ENCODE assay signal across 18 cellular contexts in genomic region chr17:77893144-77894044, GRCh38.
A peak's percentile ranks its signal among the peaks of the same experiment; 100 is the strongest.
DNase-seq lines count a peak whose midpoint lies in the region; ATAC-seq and TF ChIP-seq lines count a peak whose summit lies in the region.
"Had no signal": no experiment of that assay in that cellular context is flagged by ENCODE, and none has a peak within 500 bp of the region (broad histone marks: within the 10 kb centered on the region; RNA-seq: fewer than 3 reads in every experiment).

No MANE protein-coding gene starts in this region.

- H3K27ac Mint-ChIP-seq in activated naive CD8-positive, alpha-beta T cell treated with anti-CD3 and anti-CD28 coated beads, Interleukin-2, amount 10 ng/mL, durations not matched to agents 7 days and 5 days = no peak overlapping the region
- H3K27ac Mint-ChIP-seq in activated naive CD8-positive, alpha-beta T cell treated with anti-CD3 and anti-CD28 coated beads for 36 hours = no peak overlapping the region
- no peak overlapping the region for H3K27ac Mint-ChIP-seq in memory B cell
- no peak overlapping the region for H3K27ac Mint-ChIP-seq in activated CD4-positive, alpha-beta memory T cell treated with anti-CD3 and anti-CD28 coated beads, Interleukin-2, amount 10 ng/mL, durations not matched to agents 7 days and 5 days

- H3K4me2 ChIP-seq in SU-DHL-6 (ENCODE audit: low read depth, low read length, poor library complexity, severe bottlenecking) = peak overlapping the region; percentile 22

- no peak overlapping the region for H3K9ac ChIP-seq in SU-DHL-6 (ENCODE audit: low read length)

- peaks cover 8% of the 10 kb centered on the region for H3K27me3 Mint-ChIP-seq in activated naive CD8-positive, alpha-beta T cell treated with anti-CD3 and anti-CD28 coated beads, Interleukin-2, amount 10 ng/mL, durations not matched to agents 7 days and 5 days
- H3K27me3 Mint-ChIP-seq in activated naive CD8-positive, alpha-beta T cell treated with anti-CD3 and anti-CD28 coated beads for 36 hours = no peaks in the 10 kb centered on the region
- peaks cover 20% of the 10 kb centered on the region for H3K27me3 Mint-ChIP-seq in memory B cell
- H3K27me3 Mint-ChIP-seq in activated CD4-positive, alpha-beta memory T cell treated with anti-CD3 and anti-CD28 coated beads, Interleukin-2, amount 10 ng/mL, durations not matched to agents 7 days and 5 days = peaks cover 18% of the 10 kb centered on the region

- H3K27ac ChIP-seq in SU-DHL-6 (ENCODE audit: low read depth, low read length) (peak overlapping the region; percentile 39; the same call in 1 of the 2 replicates), upper lobe of right lung (no peak overlapping the region)
- H3K27ac ChIP-seq: heart left ventricle, neutrophil had no signal

- CTCF ChIA-PET in activated CD4-positive, alpha-beta memory T cell treated with anti-CD3 and anti-CD28 coated beads, Interleukin-2, amount 10 ng/mL, durations not matched to agents 7 days and 5 days (lab: Charles Lee) = interaction anchor here (0.6 to 1.2 kb wide), 4 partner anchors 50 to 126 kb away, joined by 3 to 4 read pairs (median 3); no protein-coding TSS in a partner anchor

- no peaks in the 10 kb centered on the region for H3K27me3 ChIP-seq in SU-DHL-6 (ENCODE audit: low read length)
- no peaks in the 10 kb centered on the region for H3K27me3 ChIP-seq in upper lobe of right lung
- H3K27me3 ChIP-seq: heart left ventricle, MG63 had no signal

- no peaks in the 10 kb centered on the region for H3K36me3 ChIP-seq in SU-DHL-6 (ENCODE audit: low read length)
- H3K36me3 ChIP-seq in upper lobe of right lung = no peaks in the 10 kb centered on the region
- H3K36me3 ChIP-seq: heart left ventricle, MG63, neutrophil had no signal

- TF ChIP-seq CTCF in SU-DHL-6 (IDR thresholded peaks at IDR 0.05; ENCODE audit: insufficient read depth, low read length, poor library complexity, severe bottlenecking) (no peak), upper lobe of right lung (IDR thresholded peaks at IDR 0.05) (no peak)

- intact Hi-C loops in upper lobe of right lung (cut with DNase I) = no loop called here

- H3K9me3 ChIP-seq in SU-DHL-6 (ENCODE audit: insufficient read depth, low read length) (no peaks in the 10 kb centered on the region), upper lobe of right lung (no peaks in the 10 kb centered on the region)
- H3K9me3 ChIP-seq: Caco-2, heart left ventricle, MG63, neutrophil had no signal

- peak; percentile 67 for ATAC-seq in activated naive CD8-positive, alpha-beta T cell treated with anti-CD3 and anti-CD28 coated beads, Interleukin-2, amount 10 ng/mL, durations not matched to agents 7 days and 5 days (ENCODE audit: low read depth)
- ATAC-seq in memory B cell (ENCODE audit: low read depth) (peak; percentile 95), upper lobe of right lung (no peak)

- H3F3A ChIP-seq in SU-DHL-6 (ENCODE audit: insufficient read depth) = no peaks in the 10 kb centered on the region

- H3K4me1 Mint-ChIP-seq in activated naive CD8-positive, alpha-beta T cell treated with anti-CD3 and anti-CD28 coated beads, Interleukin-2, amount 10 ng/mL, durations not matched to agents 7 days and 5 days = peaks cover 13% of the 10 kb centered on the region
- H3K4me1 Mint-ChIP-seq in activated naive CD8-positive, alpha-beta T cell treated with anti-CD3 and anti-CD28 coated beads for 36 hours = peaks cover 16% of the 10 kb centered on the region
- peaks cover 33% of the 10 kb centered on the region for H3K4me1 Mint-ChIP-seq in memory B cell
- H3K4me1 Mint-ChIP-seq in activated CD4-positive, alpha-beta memory T cell treated with anti-CD3 and anti-CD28 coated beads, Interleukin-2, amount 10 ng/mL, durations not matched to agents 7 days and 5 days = peaks cover under 1% of the 10 kb centered on the region

- no peak overlapping the region for H3K4me3 ChIP-seq in SU-DHL-6 (ENCODE audit: insufficient read depth, low read length, poor library complexity, severe bottlenecking)
- no peak overlapping the region for H3K4me3 ChIP-seq in upper lobe of right lung
- H3K4me3 ChIP-seq: heart left ventricle, MG63 had no signal

- POLR2A ChIA-PET in activated naive CD8-positive, alpha-beta T cell treated with anti-CD3 and anti-CD28 coated beads, Interleukin-2, amount 10 ng/mL, durations not matched to agents 7 days and 5 days (lab: Charles Lee) = interaction anchor here (3.9 kb wide), 1 partner anchor 64 kb away, joined by 16 read pairs; the partner anchor contains the start of gene TNRC6C
- POLR2A ChIA-PET in activated CD4-positive, alpha-beta memory T cell treated with anti-CD3 and anti-CD28 coated beads, Interleukin-2, amount 10 ng/mL, durations not matched to agents 7 days and 5 days (lab: Charles Lee) = no interaction called here

- DNase-seq in activated naive CD8-positive, alpha-beta T cell treated with anti-CD3 and anti-CD28 coated beads, Interleukin-2, amount 10 ng/mL, durations not matched to agents 7 days and 5 days = peak; percentile 42
- no peak for DNase-seq in activated naive CD8-positive, alpha-beta T cell treated with anti-CD3 and anti-CD28 coated beads for 36 hours
- DNase-seq in memory B cell (ENCODE audit: low spot score in 2 of 2) (no peak), upper lobe of right lung (peak; percentile 46), DMS53 treated with DMSO at 0.1 percent for 48 hours (lab: John Stamatoyannopoulos, UW; ENCODE audit: unreplicated experiment) (no peak), superior temporal gyrus (ENCODE audit: extremely low spot score) (no peak)
- DNase-seq in activated CD4-positive, alpha-beta memory T cell treated with anti-CD3 and anti-CD28 coated beads, Interleukin-2, amount 10 ng/mL, durations not matched to agents 7 days and 5 days = no peak
- DNase-seq: activated naive CD4-positive, alpha-beta T cell treated with anti-CD3 and anti-CD28 coated beads, Interleukin-2, amount 50 U/mL, for 16 hours; MG63; NCI-H187 treated with DMSO at 0.1 percent for 48 hours; NCI-H345; Right ventricle myocardium superior; substantia nigra; T-helper 2 cell had no signal

- no peaks in the 10 kb centered on the region for H3K9me2 ChIP-seq in SU-DHL-6 (replicated peaks; ENCODE audit: insufficient read depth, low read length)

- H3K9me3 Mint-ChIP-seq in activated naive CD8-positive, alpha-beta T cell treated with anti-CD3 and anti-CD28 coated beads, Interleukin-2, amount 10 ng/mL, durations not matched to agents 7 days and 5 days = no peaks in the 10 kb centered on the region
- no peaks in the 10 kb centered on the region for H3K9me3 Mint-ChIP-seq in activated naive CD8-positive, alpha-beta T cell treated with anti-CD3 and anti-CD28 coated beads for 36 hours
- H3K9me3 Mint-ChIP-seq in memory B cell = no peaks in the 10 kb centered on the region
- H3K9me3 Mint-ChIP-seq in activated CD4-positive, alpha-beta memory T cell treated with anti-CD3 and anti-CD28 coated beads, Interleukin-2, amount 10 ng/mL, durations not matched to agents 7 days and 5 days = no peaks in the 10 kb centered on the region

- H3K79me2 ChIP-seq in SU-DHL-6 (ENCODE audit: insufficient read depth, low read length) = no peaks in the 10 kb centered on the region

- H3K4me3 Mint-ChIP-seq in activated naive CD8-positive, alpha-beta T cell treated with anti-CD3 and anti-CD28 coated beads, Interleukin-2, amount 10 ng/mL, durations not matched to agents 7 days and 5 days = peak overlapping the region; percentile 25
- H3K4me3 Mint-ChIP-seq in activated naive CD8-positive, alpha-beta T cell treated with anti-CD3 and anti-CD28 coated beads for 36 hours = no peak overlapping the region
- peak overlapping the region; percentile 3 for H3K4me3 Mint-ChIP-seq in memory B cell
- H3K4me3 Mint-ChIP-seq in activated CD4-positive, alpha-beta memory T cell treated with anti-CD3 and anti-CD28 coated beads, Interleukin-2, amount 10 ng/mL, durations not matched to agents 7 days and 5 days = no peak overlapping the region

- H4K20me1 ChIP-seq in SU-DHL-6 (ENCODE audit: low read depth, low read length) = no peaks in the 10 kb centered on the region

- no peaks in the 10 kb centered on the region for H3K36me3 Mint-ChIP-seq in activated naive CD8-positive, alpha-beta T cell treated with anti-CD3 and anti-CD28 coated beads, Interleukin-2, amount 10 ng/mL, durations not matched to agents 7 days and 5 days
- no peaks in the 10 kb centered on the region for H3K36me3 Mint-ChIP-seq in activated naive CD8-positive, alpha-beta T cell treated with anti-CD3 and anti-CD28 coated beads for 36 hours
- no peaks in the 10 kb centered on the region for H3K36me3 Mint-ChIP-seq in memory B cell
- no peaks in the 10 kb centered on the region for H3K36me3 Mint-ChIP-seq in activated CD4-positive, alpha-beta memory T cell treated with anti-CD3 and anti-CD28 coated beads, Interleukin-2, amount 10 ng/mL, durations not matched to agents 7 days and 5 days (ENCODE audit: low read depth)

- no peak overlapping the region for H2AFZ ChIP-seq in SU-DHL-6 (ENCODE audit: low read depth, low read length, severe bottlenecking)

- H3K4me1 ChIP-seq in upper lobe of right lung = no peaks in the 10 kb centered on the region
- H3K4me1 ChIP-seq: Caco-2 had no signal

Comparison
In these comparisons a context has a peak if more than half of its experiments do, and no peak if none do; other contexts are left out.
1. DNase-seq: peak in activated naive CD8-positive, alpha-beta T cell treated with anti-CD3 and anti-CD28 coated beads, Interleukin-2, amount 10 ng/mL, durations not matched to agents 7 days and 5 days (single experiment) and upper lobe of right lung (single experiment); none in activated naive CD8-positive, alpha-beta T cell treated with anti-CD3 and anti-CD28 coated beads for 36 hours (single experiment), memory B cell (0 of 2), activated CD4-positive, alpha-beta memory T cell treated with anti-CD3 and anti-CD28 coated beads, Interleukin-2, amount 10 ng/mL, durations not matched to agents 7 days and 5 days (single experiment), DMS53 treated with DMSO at 0.1 percent for 48 hours (single experiment) and superior temporal gyrus (single experiment).
2. H3K4me3 Mint-ChIP-seq: peak in activated naive CD8-positive, alpha-beta T cell treated with anti-CD3 and anti-CD28 coated beads, Interleukin-2, amount 10 ng/mL, durations not matched to agents 7 days and 5 days (single experiment) and memory B cell (single experiment); none in activated naive CD8-positive, alpha-beta T cell treated with anti-CD3 and anti-CD28 coated beads for 36 hours (single experiment) and activated CD4-positive, alpha-beta memory T cell treated with anti-CD3 and anti-CD28 coated beads, Interleukin-2, amount 10 ng/mL, durations not matched to agents 7 days and 5 days (single experiment).